10 cellular contexts compared by ENCODE assay signal in the genomic region with DNA sequence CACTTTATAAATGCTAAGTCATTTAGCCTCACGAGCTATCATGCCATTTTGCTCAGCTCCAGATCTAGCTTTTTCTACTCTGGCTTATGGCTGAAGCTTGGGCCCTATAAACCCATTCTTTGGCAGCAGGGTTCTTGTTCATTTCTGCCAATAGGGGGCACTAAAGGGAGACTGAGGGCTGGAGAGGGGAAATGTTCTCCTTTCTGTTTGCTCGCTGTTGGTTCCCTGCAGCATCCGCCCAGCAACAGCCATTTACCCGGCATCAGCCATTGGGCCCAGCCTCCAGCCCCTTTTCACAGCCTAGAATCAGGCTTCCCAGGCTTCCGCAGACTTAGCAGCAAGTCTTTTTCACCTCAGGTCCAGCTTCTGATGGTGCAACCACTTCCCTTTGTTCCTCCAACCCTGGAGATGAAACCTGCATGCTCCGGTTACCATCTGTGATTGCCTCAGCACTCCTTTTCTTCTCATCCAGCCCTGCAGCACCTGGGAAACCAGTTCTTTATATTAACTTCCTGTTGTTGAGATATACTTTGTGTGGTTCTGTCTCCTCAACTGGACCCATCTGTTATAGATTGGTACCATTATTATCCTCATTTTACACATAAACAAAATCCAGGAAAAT. TPM values are rescaled to one million over a fixed set of nuclear protein-coding genes. Genes with fewer than 3 reads are reported as not detected.
DNase-seq lines count a peak whose midpoint lies in the region; ATAC-seq and TF ChIP-seq lines count a peak whose summit lies in the region.
"Had no signal": no experiment of that assay in that cellular context is flagged by ENCODE, and none has a peak within 500 bp of the region (broad histone marks: within the 10 kb centered on the region; RNA-seq: fewer than 3 reads in every experiment).

No MANE protein-coding gene starts in this region.

- no peak overlapping the region for H3K27ac Mint-ChIP-seq in osteocyte (ENCODE audit: unreplicated experiment)
- H3K27ac Mint-ChIP-seq: B cell had no signal

- H3K4me3 ChIP-seq in LNCaP clone FGC (ENCODE audit: low read depth, low read length) (no peak overlapping the region), cardiac fibroblast (replicated peaks in 1 of 2; ENCODE audit: low read depth in 2 of 2, low read length in 2 of 2) (no peak overlapping the region)
- H3K4me3 ChIP-seq: gastroesophageal sphincter had no signal

- no peaks in the 10 kb centered on the region for H3K27me3 Mint-ChIP-seq in osteocyte (ENCODE audit: unreplicated experiment)

- peak; percentile 40 for TF ChIP-seq CTCF in LNCaP clone FGC (IDR thresholded peaks at IDR 0.05; ENCODE audit: control insufficient read depth, extremely low read depth, insufficient read depth)
- TF ChIP-seq CTCF in cardiac fibroblast (IDR thresholded peaks at IDR 0.05; ENCODE audit: low read depth, low read length) = peak; percentile 33
- peak; percentile 32 for TF ChIP-seq CTCF in osteocyte (IDR thresholded peaks at IDR 0.05)

- no peaks in the 10 kb centered on the region for H3K9me3 Mint-ChIP-seq in osteocyte (ENCODE audit: unreplicated experiment)

- ATAC-seq in HG02763 (IDR thresholded peaks at IDR 0.05; ENCODE audit: unreplicated experiment) = no peak
- ATAC-seq in left ventricle myocardium superior = no peak
- ATAC-seq: gastroesophageal sphincter had no signal

- intact Hi-C loops in left ventricle myocardium superior (cut with micrococcal nuclease) = no loop called here

- no peaks in the 10 kb centered on the region for H3K36me3 Mint-ChIP-seq in osteocyte (ENCODE audit: unreplicated experiment)

- no peak overlapping the region for H3K4me3 Mint-ChIP-seq in osteocyte (ENCODE audit: unreplicated experiment)
- H3K4me3 Mint-ChIP-seq: B cell had no signal

- DNase-seq in NCI-H1694 (lab: John Stamatoyannopoulos, UW) (peak; percentile 11), NCI-H1694 treated with DMSO at 0.1 percent for 48 hours (lab: John Stamatoyannopoulos, UW) (no peak), LNCaP clone FGC (ENCODE audit: low read depth) (no peak), cardiac fibroblast (ENCODE audit: low read depth in 2 of 2) (peak in 1 of 2 donors; percentile 42), osteocyte (ENCODE audit: extremely low spot score, unreplicated experiment) (no peak), left ventricle myocardium superior (no peak), putamen (ENCODE audit: low spot score) (no peak)

- H3K4me1 Mint-ChIP-seq in osteocyte (ENCODE audit: unreplicated experiment) = peaks cover 37% of the 10 kb centered on the region

RNA-seq across cellular contexts. Expression of a gene that starts 4.2 kb away (rescaled TPM):
- total RNA-seq in osteocyte = 17.5 and 19.5 TPM in 2 replicates
- total RNA-seq in left ventricle myocardium superior = 29.8 TPM
- total RNA-seq: B cell had no signal
